26 cellular contexts compared by ENCODE assay signal in the genomic region with DNA sequence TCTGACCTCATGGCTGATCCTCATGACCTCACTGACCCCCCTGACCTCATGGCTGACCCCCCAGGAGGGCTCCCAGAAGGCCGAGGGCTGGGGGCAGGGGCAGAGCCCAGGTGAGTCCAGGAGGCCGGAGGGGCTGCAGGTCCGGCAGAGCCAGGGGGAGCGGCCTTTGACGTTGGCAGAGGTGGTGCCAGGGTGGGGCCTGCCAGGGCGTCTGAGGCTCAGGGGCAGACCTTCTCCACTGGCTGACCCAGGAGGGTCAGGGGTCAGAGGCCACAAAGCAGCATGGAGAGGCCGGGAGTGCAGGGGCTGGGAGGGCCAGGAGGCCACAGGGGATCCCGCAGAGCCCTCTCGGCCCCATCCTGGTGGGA. TPM values are rescaled to one million over a fixed set of nuclear protein-coding genes. Genes with fewer than 3 reads are reported as not detected.
DNase-seq lines count a peak whose midpoint lies in the region; ATAC-seq and TF ChIP-seq lines count a peak whose summit lies in the region.
"Had no signal": no experiment of that assay in that cellular context is flagged by ENCODE, and none has a peak within 500 bp of the region (broad histone marks: within the 10 kb centered on the region; RNA-seq: fewer than 3 reads in every experiment).

No MANE protein-coding gene starts in this region.

- no peak for DNase-seq in activated T-helper 1 cell treated with anti-CD3 and anti-CD28 coated beads, Interleukin-12 subunit alpha, Interleukin-12 subunit beta, Interleukin-2, Interleukin-4 antibody, amounts not matched to agents 30 ng/mL and 10 ng/mL and 1 ng/mL, durations not matched to agents 14 hours and 24 hours and 36 hours (ENCODE audit: low spot score)
- no peak for DNase-seq in naive B cell
- no peak for DNase-seq in AG20443 (ENCODE audit: low spot score)
- DNase-seq in 8988T = no peak
- DNase-seq: activated CD4-positive, CD25-positive, alpha-beta regulatory T cell; adrenal gland; CD8-positive, alpha-beta T cell; effector CD4-positive, alpha-beta T cell; HCEC 1CT; head of caudate nucleus; kidney glomerular epithelial cell; NCI-H1092 treated with DMSO at 0.1 percent for 48 hours; NCI-H1930; NCI-H2227 treated with DMSO at 0.1 percent for 48 hours; NCI-H748 treated with DMSO at 0.1 percent for 48 hours; SK-N-SH; stimulated activated CD4-positive, alpha-beta T cell treated with anti-CD3 and anti-CD28 coated beads, Interleukin-4, amount 100 ng/mL, for 4 hours; trophoblast cell had no signal

- no peak for TF ChIP-seq CTCF in HEK293 (tag by site-specific recombination; IDR thresholded peaks at IDR 0.05)

- no peak overlapping the region for H3K4me3 Mint-ChIP-seq in activated T-helper 1 cell treated with anti-CD3 and anti-CD28 coated beads, Interleukin-12 subunit alpha, Interleukin-12 subunit beta, Interleukin-2, Interleukin-4 antibody, amounts not matched to agents 30 ng/mL and 10 ng/mL and 1 ng/mL, durations not matched to agents 14 hours and 24 hours and 36 hours
- H3K4me3 Mint-ChIP-seq in naive B cell = peak overlapping the region in 2 of 8 donors; percentile 46 to 63
- H3K4me3 Mint-ChIP-seq: brain; CD8-positive, alpha-beta T cell had no signal

- no peaks in the 10 kb centered on the region for H3K9me3 Mint-ChIP-seq in activated T-helper 1 cell treated with anti-CD3 and anti-CD28 coated beads, Interleukin-12 subunit alpha, Interleukin-12 subunit beta, Interleukin-2, Interleukin-4 antibody, amounts not matched to agents 30 ng/mL and 10 ng/mL and 1 ng/mL, durations not matched to agents 14 hours and 24 hours and 36 hours
- H3K9me3 Mint-ChIP-seq in naive B cell = no peaks in the 10 kb centered on the region
- H3K9me3 Mint-ChIP-seq: brain; CD8-positive, alpha-beta T cell had no signal

- CTCF ChIA-PET in HEK293 (lab: Yijun Ruan, JAX) = no interaction called here

- H3K36me3 Mint-ChIP-seq in activated T-helper 1 cell treated with anti-CD3 and anti-CD28 coated beads, Interleukin-12 subunit alpha, Interleukin-12 subunit beta, Interleukin-2, Interleukin-4 antibody, amounts not matched to agents 30 ng/mL and 10 ng/mL and 1 ng/mL, durations not matched to agents 14 hours and 24 hours and 36 hours (ENCODE audit: low read depth) = no peaks in the 10 kb centered on the region
- no peaks in the 10 kb centered on the region for H3K36me3 Mint-ChIP-seq in naive B cell
- H3K36me3 Mint-ChIP-seq: brain; CD8-positive, alpha-beta T cell had no signal

- H3K27ac ChIP-seq in BLaER1 = peak overlapping the region; percentile 97
- no peak overlapping the region for H3K27ac ChIP-seq in HEK293 (ENCODE audit: extremely low read depth, low read depth, low read length)
- H3K27ac ChIP-seq: adrenal gland had no signal

- peaks cover 9% of the 10 kb centered on the region for H3K4me1 Mint-ChIP-seq in activated T-helper 1 cell treated with anti-CD3 and anti-CD28 coated beads, Interleukin-12 subunit alpha, Interleukin-12 subunit beta, Interleukin-2, Interleukin-4 antibody, amounts not matched to agents 30 ng/mL and 10 ng/mL and 1 ng/mL, durations not matched to agents 14 hours and 24 hours and 36 hours (ENCODE audit: low read depth)
- peaks cover 19 to 47% (median 27%) of the 10 kb centered on the region in 3 donors for H3K4me1 Mint-ChIP-seq in naive B cell

- H3K9me3 ChIP-seq in BLaER1 (no peaks in the 10 kb centered on the region), HEK293 (ENCODE audit: control insufficient read depth, insufficient read depth, low read depth, low read length) (no peaks in the 10 kb centered on the region)
- H3K9me3 ChIP-seq: adrenal gland, SK-N-SH had no signal

- intact Hi-C loops in activated T-helper 1 cell treated with anti-CD3 and anti-CD28 coated beads, Interleukin-12 subunit alpha, Interleukin-12 subunit beta, Interleukin-2, Interleukin-4 antibody, amounts not matched to agents 30 ng/mL and 10 ng/mL and 1 ng/mL, durations not matched to agents 14 hours and 24 hours and 36 hours (cut with micrococcal nuclease) = no loop called here

- H3K27ac Mint-ChIP-seq in activated T-helper 1 cell treated with anti-CD3 and anti-CD28 coated beads, Interleukin-12 subunit alpha, Interleukin-12 subunit beta, Interleukin-2, Interleukin-4 antibody, amounts not matched to agents 30 ng/mL and 10 ng/mL and 1 ng/mL, durations not matched to agents 14 hours and 24 hours and 36 hours = peak overlapping the region; percentile 87
- peak overlapping the region in 4 of 6 donors; percentile 56 to 98 (median 83) for H3K27ac Mint-ChIP-seq in naive B cell

- H3K4me1 ChIP-seq in BLaER1 = peaks cover 71% of the 10 kb centered on the region
- no peaks in the 10 kb centered on the region for H3K4me1 ChIP-seq in HEK293 (ENCODE audit: control insufficient read depth, insufficient read depth, low read length)
- H3K4me1 ChIP-seq: adrenal gland had no signal

- H3K27me3 Mint-ChIP-seq in activated T-helper 1 cell treated with anti-CD3 and anti-CD28 coated beads, Interleukin-12 subunit alpha, Interleukin-12 subunit beta, Interleukin-2, Interleukin-4 antibody, amounts not matched to agents 30 ng/mL and 10 ng/mL and 1 ng/mL, durations not matched to agents 14 hours and 24 hours and 36 hours (ENCODE audit: insufficient read depth) = no peaks in the 10 kb centered on the region
- no peaks in the 10 kb centered on the region for H3K27me3 Mint-ChIP-seq in naive B cell

- peaks cover 5% of the 10 kb centered on the region; the same call in 1 of the 2 replicates for H3K27me3 ChIP-seq in BLaER1
- H3K27me3 ChIP-seq: adrenal gland had no signal

- no peaks in the 10 kb centered on the region for H4K20me1 ChIP-seq in BLaER1

- H3K4me2 ChIP-seq in BLaER1 = peak overlapping the region; percentile 81
- H3K4me2 ChIP-seq: SK-N-SH had no signal

- ATAC-seq in naive B cell (ENCODE audit: low read depth in 2 of 2) (no peak), GM21515 (IDR thresholded peaks at IDR 0.05; ENCODE audit: unreplicated experiment) (no peak)
- ATAC-seq: CD8-positive, alpha-beta T cell had no signal

- H3K4me3 ChIP-seq in BLaER1 (no peak overlapping the region), HEK293 (ENCODE audit: low read depth, low read length) (no peak overlapping the region)
- H3K4me3 ChIP-seq: adrenal gland, lung had no signal

- no peaks in the 10 kb centered on the region for H3K36me3 ChIP-seq in BLaER1
- H3K36me3 ChIP-seq in HEK293 (ENCODE audit: control insufficient read depth in 2 of 2, insufficient read depth in 1 of 2, low read length in 2 of 2) = no peaks in the 10 kb centered on the region
- H3K36me3 ChIP-seq: adrenal gland had no signal

- POLR2A ChIA-PET in HEK293 (lab: Yijun Ruan, JAX) = no interaction called here

- H3K9ac ChIP-seq in BLaER1 = peak overlapping the region; percentile 83
- H3K9ac ChIP-seq: SK-N-SH had no signal

TF ChIP-seq in HEK293, 187 proteins besides CTCF, POLR2A, EP300 and RAD21:
- TF ChIP-seq BCL11A (tag by site-specific recombination; IDR thresholded peaks at IDR 0.05; ENCODE audit: low read depth) (0 out of 2 replicates have a peak, but pooled peaks have one; percentile 40), SETDB1 (IDR thresholded peaks at IDR 0.05; ENCODE audit: insufficient read length, low read length) (no peak), ZNF433 (tag by site-specific recombination; IDR thresholded peaks at IDR 0.05; ENCODE audit: low read depth) (no peak), BCL11B (tag by site-specific recombination; IDR thresholded peaks at IDR 0.05; ENCODE audit: low read depth) (peak; percentile 9; the same call in 1 of the 2 replicates), ZNF585B (tag by site-specific recombination; IDR thresholded peaks at IDR 0.05) (peak; percentile 52)

RNA-seq across cellular contexts. Expression of gene TTLL10, which starts 28.1 kb away (rescaled TPM):
- 0.10 and 0.15 TPM in 2 replicates for total RNA-seq in activated T-helper 1 cell treated with anti-CD3 and anti-CD28 coated beads, Interleukin-12 subunit alpha, Interleukin-12 subunit beta, Interleukin-2, Interleukin-4 antibody, amounts not matched to agents 30 ng/mL and 10 ng/mL and 1 ng/mL, durations not matched to agents 14 hours and 24 hours and 36 hours
- not detected for polyA plus RNA-seq in naive B cell (ENCODE audit: low read depth in 6 of 6)
- total RNA-seq: adrenal gland; CD8-positive, alpha-beta T cell; epithelial cell of proximal tubule; fibroblast of villous mesenchyme; osteoblast had no signal
- polyA plus RNA-seq: SK-N-SH had no signal

RNA-seq across cellular contexts. Expression of gene C1orf159, which starts 29.6 kb away (rescaled TPM):
- 30.0 and 30.3 TPM in 2 replicates for total RNA-seq in activated T-helper 1 cell treated with anti-CD3 and anti-CD28 coated beads, Interleukin-12 subunit alpha, Interleukin-12 subunit beta, Interleukin-2, Interleukin-4 antibody, amounts not matched to agents 30 ng/mL and 10 ng/mL and 1 ng/mL, durations not matched to agents 14 hours and 24 hours and 36 hours
- polyA plus RNA-seq in naive B cell (ENCODE audit: low read depth in 6 of 6) = 1 to 10 TPM in 5 of 6 donors, not detected in 1; 2.0 to 6.3 (median 4.3) TPM
